Comparison of ENCODE assay signal across 13 cellular contexts in the genomic region with DNA sequence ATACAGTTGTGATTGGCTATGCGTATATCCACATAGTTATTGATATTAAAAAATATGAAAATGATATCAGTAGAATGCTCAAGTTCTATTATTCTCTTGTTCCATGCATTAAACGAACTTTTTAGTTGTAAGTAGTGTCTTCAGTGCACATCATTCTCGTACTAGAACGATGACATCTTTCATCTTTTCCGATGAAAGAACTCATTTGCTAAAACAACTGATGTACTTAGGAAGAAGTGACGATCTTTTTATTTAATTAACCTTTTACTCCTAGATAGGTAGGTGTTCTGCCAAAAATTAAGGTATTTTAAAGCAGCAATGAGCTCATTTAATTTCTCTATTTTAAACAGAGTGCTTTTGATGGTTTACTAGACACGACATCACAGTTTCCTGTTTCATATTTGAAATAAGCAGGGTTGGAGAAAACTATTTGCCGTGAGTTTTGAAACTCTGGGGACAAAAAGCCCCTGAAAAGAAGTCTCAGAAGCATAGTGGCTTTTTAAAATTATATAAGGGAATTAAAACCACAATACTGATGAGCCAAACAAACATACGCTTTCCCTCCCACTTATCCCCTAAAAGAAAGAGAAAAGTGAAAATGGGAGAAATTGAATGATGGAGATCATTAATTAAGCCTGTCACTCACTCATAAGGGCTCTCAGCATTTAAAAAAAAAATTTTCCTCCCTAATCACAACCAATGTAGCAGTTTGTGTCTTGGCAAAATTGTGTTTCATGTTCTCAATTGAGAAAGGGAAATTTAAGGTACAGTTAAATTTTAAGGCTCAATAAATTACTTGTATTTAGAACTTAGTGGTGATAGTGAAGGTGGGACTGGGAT.
DNase-seq lines count a peak whose midpoint lies in the region; ATAC-seq and TF ChIP-seq lines count a peak whose summit lies in the region.
"Had no signal": no experiment of that assay in that cellular context is flagged by ENCODE, and none has a peak within 500 bp of the region (broad histone marks: within the 10 kb centered on the region; RNA-seq: fewer than 3 reads in every experiment).

No MANE protein-coding gene starts in this region.

- H3K4me3 Mint-ChIP-seq in activated naive CD4-positive, alpha-beta T cell treated with anti-CD3 and anti-CD28 coated beads, Interleukin-2, amount 50 U/mL, for 24 hours: peak overlapping the region; percentile 59
- H3K4me3 Mint-ChIP-seq in effector memory CD8-positive, alpha-beta T cell: peak overlapping the region; percentile 78 to 79
- H3K4me3 Mint-ChIP-seq in stimulated activated effector memory CD8-positive, alpha-beta T cell treated with anti-CD3 and anti-CD28 coated beads, Interleukin-12 subunit alpha, Interleukin-12 subunit beta, amount 100 ng/mL, for 72 hours: peak overlapping the region; percentile 71

- in situ Hi-C loops in GM13977 (cut with MboI; ENCODE audit: low pct_unique_long_range_greater_than_20kb, low sequenced_read_pairs, unreplicated experiment): no loop called here

- peak overlapping the region; percentile 86 for H3K27ac Mint-ChIP-seq in activated naive CD4-positive, alpha-beta T cell treated with anti-CD3 and anti-CD28 coated beads, Interleukin-2, amount 50 U/mL, for 24 hours
- peak overlapping the region; percentile 94 to 95 for H3K27ac Mint-ChIP-seq in effector memory CD8-positive, alpha-beta T cell
- H3K27ac Mint-ChIP-seq in stimulated activated effector memory CD8-positive, alpha-beta T cell treated with anti-CD3 and anti-CD28 coated beads, Interleukin-12 subunit alpha, Interleukin-12 subunit beta, amount 100 ng/mL, for 72 hours: peak overlapping the region; percentile 97
- H3K27ac Mint-ChIP-seq: type B pancreatic cell had no signal

- no peaks in the 10 kb centered on the region for H3K36me3 Mint-ChIP-seq in activated naive CD4-positive, alpha-beta T cell treated with anti-CD3 and anti-CD28 coated beads, Interleukin-2, amount 50 U/mL, for 24 hours
- no peaks in the 10 kb centered on the region for H3K36me3 Mint-ChIP-seq in effector memory CD8-positive, alpha-beta T cell (ENCODE audit: insufficient read depth)
- H3K36me3 Mint-ChIP-seq in stimulated activated effector memory CD8-positive, alpha-beta T cell treated with anti-CD3 and anti-CD28 coated beads, Interleukin-12 subunit alpha, Interleukin-12 subunit beta, amount 100 ng/mL, for 72 hours: no peaks in the 10 kb centered on the region
- H3K36me3 Mint-ChIP-seq: type B pancreatic cell had no signal

- H3K36me3 ChIP-seq in OCI-LY1 (ENCODE audit: insufficient read depth, low read length): no peaks in the 10 kb centered on the region

- DNase-seq in activated naive CD4-positive, alpha-beta T cell (lab: John Stamatoyannopoulos, UW): no peak
- no peak for DNase-seq in effector memory CD8-positive, alpha-beta T cell
- DNase-seq in stimulated activated effector memory CD8-positive, alpha-beta T cell treated with anti-CD3 and anti-CD28 coated beads, Interleukin-12 subunit alpha, Interleukin-12 subunit beta, amount 100 ng/mL, for 72 hours (ENCODE audit: low spot score in 2 of 2): no peak
- no peak for DNase-seq in activated effector memory CD4-positive, alpha-beta T cell treated with anti-CD3 and anti-CD28 coated beads, Interleukin-2, amount 50 U/mL, for 16 hours
- DNase-seq in GM13977 (ENCODE audit: low spot score) (no peak), AG20443 (ENCODE audit: low spot score) (no peak)
- DNase-seq: effector CD4-positive, alpha-beta T cell; hippocampal formation; Kasumi-1; NCI-H2171 treated with DMSO at 0.1 percent for 48 hours had no signal

- no peak overlapping the region for H3K4me3 ChIP-seq in OCI-LY1 (ENCODE audit: low read depth, low read length, poor library complexity, severe bottlenecking)

- peak overlapping the region; percentile 16; the same call in 1 of the 2 replicates for H3K4me2 ChIP-seq in OCI-LY1 (ENCODE audit: low read length)

- ATAC-seq in effector memory CD8-positive, alpha-beta T cell (replicated peaks): peak; percentile 55
- ATAC-seq in stimulated activated effector memory CD8-positive, alpha-beta T cell treated with anti-CD3 and anti-CD28 coated beads, Interleukin-12 subunit alpha, Interleukin-12 subunit beta, amount 100 ng/mL, for 72 hours: peak; percentile 38

- no peaks in the 10 kb centered on the region for H3K27me3 ChIP-seq in OCI-LY1 (ENCODE audit: insufficient read depth, low read length)

- H3F3A ChIP-seq in OCI-LY1 (ENCODE audit: insufficient read depth, low read length): no peaks in the 10 kb centered on the region

- H3K4me1 Mint-ChIP-seq in activated naive CD4-positive, alpha-beta T cell treated with anti-CD3 and anti-CD28 coated beads, Interleukin-2, amount 50 U/mL, for 24 hours: peaks cover 47% of the 10 kb centered on the region
- peaks cover 6 to 14% of the 10 kb centered on the region in 2 donors for H3K4me1 Mint-ChIP-seq in effector memory CD8-positive, alpha-beta T cell (ENCODE audit: low read depth in 2 of 2)
- H3K4me1 Mint-ChIP-seq in stimulated activated effector memory CD8-positive, alpha-beta T cell treated with anti-CD3 and anti-CD28 coated beads, Interleukin-12 subunit alpha, Interleukin-12 subunit beta, amount 100 ng/mL, for 72 hours: peaks cover 51% of the 10 kb centered on the region

- H3K27me3 Mint-ChIP-seq in activated naive CD4-positive, alpha-beta T cell treated with anti-CD3 and anti-CD28 coated beads, Interleukin-2, amount 50 U/mL, for 24 hours: no peaks in the 10 kb centered on the region
- no peaks in the 10 kb centered on the region for H3K27me3 Mint-ChIP-seq in effector memory CD8-positive, alpha-beta T cell
- H3K27me3 Mint-ChIP-seq: type B pancreatic cell had no signal

- no peak overlapping the region for H3K27ac ChIP-seq in OCI-LY1 (ENCODE audit: low read depth, low read length, poor library complexity, severe bottlenecking)

- H3K9me3 Mint-ChIP-seq in activated naive CD4-positive, alpha-beta T cell treated with anti-CD3 and anti-CD28 coated beads, Interleukin-2, amount 50 U/mL, for 24 hours: no peaks in the 10 kb centered on the region
- no peaks in the 10 kb centered on the region for H3K9me3 Mint-ChIP-seq in effector memory CD8-positive, alpha-beta T cell
- peaks cover 2% of the 10 kb centered on the region for H3K9me3 Mint-ChIP-seq in stimulated activated effector memory CD8-positive, alpha-beta T cell treated with anti-CD3 and anti-CD28 coated beads, Interleukin-12 subunit alpha, Interleukin-12 subunit beta, amount 100 ng/mL, for 72 hours
- H3K9me3 Mint-ChIP-seq: type B pancreatic cell had no signal

- no peaks in the 10 kb centered on the region for H4K20me1 ChIP-seq in OCI-LY1 (ENCODE audit: insufficient read depth, low read length)

- H3K79me2 ChIP-seq in OCI-LY1 (ENCODE audit: insufficient read depth, low read length): no peaks in the 10 kb centered on the region

- peaks cover 47% of the 10 kb centered on the region for H3K4me1 ChIP-seq in OCI-LY1 (ENCODE audit: insufficient read depth, low read length, severe bottlenecking)

- TF ChIP-seq CTCF in OCI-LY1 (IDR thresholded peaks at IDR 0.05; ENCODE audit: low read length) (no peak), GM13977 (IDR thresholded peaks at IDR 0.05; ENCODE audit: extremely low read depth, insufficient read depth, missing control alignments) (no peak)

- no peaks in the 10 kb centered on the region for H3K9me2 ChIP-seq in OCI-LY1 (ENCODE audit: low read depth, low read length)

- no peak overlapping the region for H3K9ac ChIP-seq in OCI-LY1 (ENCODE audit: low read length)

- H2AFZ ChIP-seq in OCI-LY1 (ENCODE audit: low read length): peak overlapping the region; percentile 70

- H3K9me3 ChIP-seq in OCI-LY1 (ENCODE audit: low read length): peaks cover 3% of the 10 kb centered on the region; the same call in 1 of the 2 replicates
